In the genomic region with DNA sequence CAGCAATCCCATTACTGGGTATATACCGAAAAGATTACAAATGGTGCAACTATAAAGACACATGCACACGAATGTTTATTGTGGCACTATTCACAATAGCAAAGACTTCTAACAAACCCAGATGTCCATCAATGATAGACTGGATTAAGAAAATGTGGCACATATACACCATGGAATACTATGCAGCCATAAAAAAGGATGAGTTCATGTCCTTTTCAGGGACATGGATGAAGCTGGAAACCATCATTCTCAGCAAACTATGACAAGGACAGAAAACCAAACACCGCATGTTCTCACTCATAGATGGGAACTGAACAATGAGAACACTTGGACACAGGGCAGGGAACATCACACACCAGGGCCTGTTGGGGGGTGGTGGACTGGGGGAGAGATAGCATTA, we compare ENCODE assay signal across 12 cellular contexts. TPM values are rescaled to one million over a fixed set of nuclear protein-coding genes. Genes with fewer than 3 reads are reported as not detected.
"Had no signal": no experiment of that assay in that cellular context is flagged by ENCODE, and none has a peak within 500 bp of the region (broad histone marks: within the 10 kb centered on the region; RNA-seq: fewer than 3 reads in every experiment).

No MANE protein-coding gene starts in this region.

RNA-seq across cellular contexts. Expression of gene ALOX5, which starts 6.4 kb away (rescaled TPM):
- total RNA-seq: dermis microvascular lymphatic vessel endothelial cell, glomerular endothelial cell, lung microvascular endothelial cell had no signal
- polyA plus RNA-seq: keratinocyte had no signal

RNA-seq across cellular contexts. Expression of gene OR13A1, which starts 52.2 kb away (rescaled TPM):
- total RNA-seq: colonic mucosa, dermis microvascular lymphatic vessel endothelial cell, gastrocnemius medialis, glomerular endothelial cell, kidney epithelial cell, left cardiac atrium, left lung, left ventricle myocardium superior, lower lobe of right lung, lung microvascular endothelial cell, mucosa of gallbladder had no signal
- polyA plus RNA-seq: keratinocyte had no signal
